In genomic region chr20:58837717-58838116, GRCh38 we compare ENCODE assay signal across 22 cellular contexts. TPM values are rescaled to one million over a fixed set of nuclear protein-coding genes. Genes with fewer than 3 reads are reported as not detected.
A peak's percentile ranks its signal among the peaks of the same experiment; 100 is the strongest.
DNase-seq lines count a peak whose midpoint lies in the region; ATAC-seq and TF ChIP-seq lines count a peak whose summit lies in the region.
"Had no signal": no experiment of that assay in that cellular context is flagged by ENCODE, and none has a peak within 500 bp of the region (broad histone marks: within the 10 kb centered on the region; RNA-seq: fewer than 3 reads in every experiment).

No MANE protein-coding gene starts in this region.

- CTCF ChIA-PET in WTC11 (lab: Charles Lee): interaction anchor here (0.6 to 6.0 kb wide), 9 partner anchors 11 to 356 kb away, joined by 3 to 63 read pairs (median 11); partner anchors contain the start of genes APCDD1L, GNAS, GNAS-AS1 and STX16

- H3K9me3 Mint-ChIP-seq in activated T-cell treated with anti-CD3 and anti-CD28 coated beads, Interleukin-2, amount 50 U/mL, for 72 hours: no peaks in the 10 kb centered on the region
- H3K9me3 Mint-ChIP-seq in activated T-cell treated with anti-CD3 and anti-CD28 coated beads, Interleukin-2, amount 50 U/mL, for 24 hours: no peaks in the 10 kb centered on the region
- H3K9me3 Mint-ChIP-seq in WTC11 (no peaks in the 10 kb centered on the region), immature natural killer cell (no peaks in the 10 kb centered on the region), nephron progenitor cell (peaks cover 6% of the 10 kb centered on the region)
- no peaks in the 10 kb centered on the region for H3K9me3 Mint-ChIP-seq in stimulated activated naive CD8-positive, alpha-beta T cell treated with anti-CD3 and anti-CD28 coated beads, Interleukin-15, amount 100 ng/mL, for 72 hours
- H3K9me3 Mint-ChIP-seq: CD4-positive, alpha-beta T cell; GM23338; H9; IgD-negative memory B cell had no signal

- H3K4me3 Mint-ChIP-seq in activated T-cell treated with anti-CD3 and anti-CD28 coated beads, Interleukin-2, amount 50 U/mL, for 72 hours: no peak overlapping the region
- H3K4me3 Mint-ChIP-seq in activated T-cell treated with anti-CD3 and anti-CD28 coated beads, Interleukin-2, amount 50 U/mL, for 24 hours: no peak overlapping the region
- no peak overlapping the region for H3K4me3 Mint-ChIP-seq in WTC11
- H3K4me3 Mint-ChIP-seq in immature natural killer cell: peak overlapping the region in 2 of 5 donors; percentile 40 to 42
- H3K4me3 Mint-ChIP-seq in stimulated activated naive CD8-positive, alpha-beta T cell treated with anti-CD3 and anti-CD28 coated beads, Interleukin-15, amount 100 ng/mL, for 72 hours: no peak overlapping the region
- H3K4me3 Mint-ChIP-seq in nephron progenitor cell: no peak overlapping the region
- H3K4me3 Mint-ChIP-seq: CD4-positive, alpha-beta T cell; GM23338; IgD-negative memory B cell had no signal

- POLR2A ChIA-PET in WTC11 (lab: Charles Lee): no interaction called here

- TF ChIP-seq CTCF in WTC11 (IDR thresholded peaks at IDR 0.05): no peak
- no peak for TF ChIP-seq CTCF in nephron progenitor cell (IDR thresholded peaks at IDR 0.05)

- peaks cover 0 to 1% of the 10 kb centered on the region in 2 donors for H3K36me3 Mint-ChIP-seq in activated T-cell treated with anti-CD3 and anti-CD28 coated beads, Interleukin-2, amount 50 U/mL, for 72 hours (ENCODE audit: insufficient read depth in 2 of 2)
- peaks cover 23% of the 10 kb centered on the region for H3K36me3 Mint-ChIP-seq in activated T-cell treated with anti-CD3 and anti-CD28 coated beads, Interleukin-2, amount 50 U/mL, for 24 hours (ENCODE audit: low read depth)
- H3K36me3 Mint-ChIP-seq in WTC11 (peaks cover 56% of the 10 kb centered on the region), immature natural killer cell (no peaks in the 10 kb centered on the region), nephron progenitor cell (ENCODE audit: low read depth) (peaks cover 42% of the 10 kb centered on the region)

- H3K27me3 Mint-ChIP-seq in activated T-cell treated with anti-CD3 and anti-CD28 coated beads, Interleukin-2, amount 50 U/mL, for 72 hours (ENCODE audit: low read depth): peaks cover 62% of the 10 kb centered on the region
- H3K27me3 Mint-ChIP-seq in activated T-cell treated with anti-CD3 and anti-CD28 coated beads, Interleukin-2, amount 50 U/mL, for 24 hours: peaks cover 84% of the 10 kb centered on the region
- H3K27me3 Mint-ChIP-seq in WTC11 (ENCODE audit: low read depth) (peaks cover 17% of the 10 kb centered on the region), immature natural killer cell (ENCODE audit: low read depth in 3 of 3) (peaks cover 7 to 24% (median 22%) of the 10 kb centered on the region in 3 donors), nephron progenitor cell (ENCODE audit: low read depth, poor library complexity) (peaks cover 51% of the 10 kb centered on the region)
- H3K27me3 Mint-ChIP-seq in stimulated activated naive CD8-positive, alpha-beta T cell treated with anti-CD3 and anti-CD28 coated beads, Interleukin-15, amount 100 ng/mL, for 72 hours: peaks cover 75% of the 10 kb centered on the region

- peak; percentile 76 to 78 for ATAC-seq in activated T-cell treated with anti-CD3 and anti-CD28 coated beads, Interleukin-2, amount 50 U/mL, for 72 hours (replicated peaks in 1 of 2)
- ATAC-seq in WTC11: no peak
- ATAC-seq in stimulated activated naive CD8-positive, alpha-beta T cell treated with anti-CD3 and anti-CD28 coated beads, Interleukin-15, amount 100 ng/mL, for 72 hours: peak; percentile 86
- ATAC-seq: GM23338 had no signal

- no peak overlapping the region for H3K27ac Mint-ChIP-seq in activated T-cell treated with anti-CD3 and anti-CD28 coated beads, Interleukin-2, amount 50 U/mL, for 72 hours
- no peak overlapping the region for H3K27ac Mint-ChIP-seq in activated T-cell treated with anti-CD3 and anti-CD28 coated beads, Interleukin-2, amount 50 U/mL, for 24 hours
- peak overlapping the region; percentile 60; the same call in 1 of the 2 replicates for H3K27ac Mint-ChIP-seq in WTC11
- peak overlapping the region in 2 of 6 donors; percentile 44 to 73 for H3K27ac Mint-ChIP-seq in immature natural killer cell
- H3K27ac Mint-ChIP-seq in stimulated activated naive CD8-positive, alpha-beta T cell treated with anti-CD3 and anti-CD28 coated beads, Interleukin-15, amount 100 ng/mL, for 72 hours: no peak overlapping the region
- no peak overlapping the region for H3K27ac Mint-ChIP-seq in nephron progenitor cell
- H3K27ac Mint-ChIP-seq: CD4-positive, alpha-beta T cell; GM23338 had no signal

- DNase-seq in activated T-cell treated with anti-CD3 and anti-CD28 coated beads, Interleukin-2, amount 50 U/mL, for 72 hours: no peak
- DNase-seq in activated T-cell treated with anti-CD3 and anti-CD28 coated beads, Interleukin-2, amount 50 U/mL, for 24 hours: no peak
- DNase-seq in WTC11 (ENCODE audit: low spot score) (no peak), immature natural killer cell (peak; percentile 20 to 40 (median 36)), NCI-H510A (lab: John Stamatoyannopoulos, UW) (no peak), nephron progenitor cell (no peak), NCI-H128 (lab: John Stamatoyannopoulos, UW; ENCODE audit: unreplicated experiment) (no peak)
- DNase-seq in stimulated activated naive CD8-positive, alpha-beta T cell treated with anti-CD3 and anti-CD28 coated beads, Interleukin-15, amount 100 ng/mL, for 72 hours: no peak
- DNase-seq: CD4-positive, alpha-beta T cell; H9; NCI-H1092; NCI-H1436; NCI-H187; NCI-H2171 treated with DMSO at 0.1 percent for 48 hours; NCI-H345; NCI-H524; NCI-H748 treated with DMSO at 0.1 percent for 48 hours; OCI-M1; Peyer's patch; SHP77 treated with DMSO at 0.1 percent for 48 hours had no signal

- H3K4me1 Mint-ChIP-seq in activated T-cell treated with anti-CD3 and anti-CD28 coated beads, Interleukin-2, amount 50 U/mL, for 72 hours (ENCODE audit: low read depth): peaks cover 17% of the 10 kb centered on the region
- H3K4me1 Mint-ChIP-seq in activated T-cell treated with anti-CD3 and anti-CD28 coated beads, Interleukin-2, amount 50 U/mL, for 24 hours (ENCODE audit: low read depth): peaks cover 26% of the 10 kb centered on the region
- peaks cover 60% of the 10 kb centered on the region for H3K4me1 Mint-ChIP-seq in WTC11
- H3K4me1 Mint-ChIP-seq in immature natural killer cell: peaks cover 12 to 25% of the 10 kb centered on the region in 2 donors
- peaks cover 36% of the 10 kb centered on the region for H3K4me1 Mint-ChIP-seq in stimulated activated naive CD8-positive, alpha-beta T cell treated with anti-CD3 and anti-CD28 coated beads, Interleukin-15, amount 100 ng/mL, for 72 hours
- peaks cover 34% of the 10 kb centered on the region for H3K4me1 Mint-ChIP-seq in nephron progenitor cell

TF ChIP-seq in WTC11, 78 proteins besides CTCF, POLR2A, EP300 and RAD21:
- no peak for TF ChIP-seq ATF1 (CRISPR knock-in tag; IDR thresholded peaks at IDR 0.05)
- no peak for TF ChIP-seq ZNF532 (CRISPR knock-in tag; IDR thresholded peaks at IDR 0.05; ENCODE audit: borderline replicate concordance)
- no peak for TF ChIP-seq USF2 (CRISPR knock-in tag; IDR thresholded peaks at IDR 0.05)
- no peak for TF ChIP-seq ZBTB21 (CRISPR knock-in tag; IDR thresholded peaks at IDR 0.05; ENCODE audit: borderline replicate concordance)
- TF ChIP-seq ZNF263 (CRISPR knock-in tag; IDR thresholded peaks at IDR 0.05; ENCODE audit: low read depth): no peak
- TF ChIP-seq CREM (CRISPR knock-in tag; IDR thresholded peaks at IDR 0.05): no peak

RNA-seq across cellular contexts. Expression of gene GNAS-AS1, which starts 13.0 kb away (rescaled TPM):
- total RNA-seq in activated T-cell treated with anti-CD3 and anti-CD28 coated beads, Interleukin-2, amount 50 U/mL, for 72 hours: 1 to 10 TPM; 2.3 to 2.5 TPM
- total RNA-seq in WTC11 (2021): 12.2 to 13.4 TPM (median 12.8 TPM) in 3 replicates
- not detected for polyA plus RNA-seq in immature natural killer cell
- total RNA-seq: CD4-positive, alpha-beta T cell had no signal
- polyA plus RNA-seq: IgD-negative memory B cell had no signal

RNA-seq across cellular contexts. Expression of gene GNAS, which starts 14.8 kb away (rescaled TPM):
- 100 to 1,000 TPM; 781 to 820 TPM for total RNA-seq in activated T-cell treated with anti-CD3 and anti-CD28 coated beads, Interleukin-2, amount 50 U/mL, for 72 hours
- 868 to 954 TPM (median 912 TPM) in 3 replicates for total RNA-seq in WTC11 (2021)
- 100 to 1,000 TPM in 2 of 3 donors, 10 to 100 TPM in 1; 70.1 to 127 (median 107) TPM for polyA plus RNA-seq in immature natural killer cell

Comparison
In these comparisons a context has a peak if more than half of its experiments do, and no peak if none do; other contexts are left out.
1. DNase-seq: peak in immature natural killer cell (3 of 3); none in activated T-cell treated with anti-CD3 and anti-CD28 coated beads, Interleukin-2, amount 50 U/mL, for 72 hours (0 of 2), activated T-cell treated with anti-CD3 and anti-CD28 coated beads, Interleukin-2, amount 50 U/mL, for 24 hours (single experiment), WTC11 (single experiment), stimulated activated naive CD8-positive, alpha-beta T cell treated with anti-CD3 and anti-CD28 coated beads, Interleukin-15, amount 100 ng/mL, for 72 hours (0 of 2), NCI-H510A (single experiment), nephron progenitor cell (single experiment) and NCI-H128 (single experiment).